ENCODE assay signal across 23 cellular contexts in the genomic region with DNA sequence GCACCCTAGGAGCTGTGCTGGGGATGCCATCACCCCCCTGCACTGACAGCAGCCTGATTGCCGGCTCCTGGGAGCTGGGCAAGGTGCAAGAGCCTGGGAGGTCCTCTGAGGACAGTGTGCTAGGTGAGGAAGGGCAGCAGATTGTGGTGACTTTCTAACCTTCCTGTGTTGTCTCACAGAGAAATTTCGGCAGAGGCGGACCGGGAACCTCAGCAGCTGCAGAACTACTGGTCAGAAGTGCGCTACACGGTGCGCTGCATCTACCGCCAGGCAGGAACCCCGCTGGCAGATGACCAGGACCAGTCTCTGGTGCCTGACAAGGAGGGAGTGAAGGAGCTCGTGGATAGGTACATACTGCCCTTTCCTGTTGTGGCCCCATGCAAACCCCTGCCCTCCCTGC.
"Had no signal": no experiment of that assay in that cellular context is flagged by ENCODE, and none has a peak within 500 bp of the region (broad histone marks: within the 10 kb centered on the region; RNA-seq: fewer than 3 reads in every experiment).

No MANE protein-coding gene starts in this region.

- H3K4me1 ChIP-seq: breast epithelium, uterus had no signal

- H3K4me3 ChIP-seq: breast epithelium, coronary artery, esophagus muscularis mucosa, hepatocyte, ovary, psoas muscle, skin epidermis, stomach, suprapubic skin, tibial nerve, uterus had no signal

- H3K27ac ChIP-seq: breast epithelium, coronary artery, esophagus muscularis mucosa, hepatocyte, neutrophil, ovary, psoas muscle, skin epidermis, stomach, suprapubic skin, uterus had no signal

- DNase-seq: activated CD4-positive, alpha-beta T cell treated with anti-CD3 and anti-CD28 coated beads for 4 hours; activated CD4-positive, alpha-beta T cell treated with anti-CD3 and anti-CD28 coated beads, Interleukin-2, amount 50 U/mL, for 48 hours; activated CD4-positive, CD25-positive, alpha-beta regulatory T cell; activated naive CD4-positive, alpha-beta T cell; activated naive CD8-positive, alpha-beta T cell treated with anti-CD3 and anti-CD28 coated beads for 36 hours; cerebellar nuclear complex; glutamatergic neuron; immature natural killer cell; psoas muscle; right cardiac atrium; stimulated activated CD4-positive, alpha-beta T cell treated with anti-CD3 and anti-CD28 coated beads, Interleukin-1b, Interleukin-23, amount 100 ng/mL, for 48 hours; stomach; T1000; uterus had no signal

- H3K36me3 ChIP-seq: ovary, uterus had no signal

- H3K9me3 ChIP-seq: breast epithelium, esophagus muscularis mucosa, neutrophil, ovary, psoas muscle, stomach, suprapubic skin, tibial nerve, uterus had no signal

- H3K27me3 ChIP-seq: breast epithelium, esophagus muscularis mucosa, hepatocyte, neutrophil, ovary, stomach, suprapubic skin, tibial nerve, uterus had no signal
